ENCODE assay signal across 19 cellular contexts in genomic region chr22:23152238-23153114, GRCh38. TPM values are rescaled to one million over a fixed set of nuclear protein-coding genes. Genes with fewer than 3 reads are reported as not detected.
DNase-seq lines count a peak whose midpoint lies in the region; ATAC-seq and TF ChIP-seq lines count a peak whose summit lies in the region.
"Had no signal": no experiment of that assay in that cellular context is flagged by ENCODE, and none has a peak within 500 bp of the region (broad histone marks: within the 10 kb centered on the region; RNA-seq: fewer than 3 reads in every experiment).

No MANE protein-coding gene starts in this region.

- H3K27ac ChIP-seq in spleen, result peak overlapping the region in 7 of 8 donors; percentile 79 to 98 (median 86)
- H3K27ac ChIP-seq: SJCRH30 had no signal

- 54 to 71% (median 62%) methylated on average over 18 to 19 of the region's 19 CpGs for WGBS in spleen, 5 donors

- peak overlapping the region; percentile 89 for H3K27ac Mint-ChIP-seq in activated CD8-positive, alpha-beta T cell treated with anti-CD3 and anti-CD28 coated beads, Interleukin-2, amount 10 ng/mL, durations not matched to agents 7 days and 5 days
- H3K27ac Mint-ChIP-seq in activated CD8-positive, alpha-beta T cell treated with anti-CD3 and anti-CD28 coated beads for 36 hours, result no peak overlapping the region
- peak overlapping the region; percentile 77 for H3K27ac Mint-ChIP-seq in activated naive CD8-positive, alpha-beta T cell treated with anti-CD3 and anti-CD28 coated beads, Interleukin-2, amount 10 ng/mL, durations not matched to agents 7 days and 5 days
- no peak overlapping the region for H3K27ac Mint-ChIP-seq in activated naive CD4-positive, alpha-beta T cell treated with anti-CD3 and anti-CD28 coated beads for 36 hours

- H3K36me3 Mint-ChIP-seq in activated CD8-positive, alpha-beta T cell treated with anti-CD3 and anti-CD28 coated beads, Interleukin-2, amount 10 ng/mL, durations not matched to agents 7 days and 5 days (ENCODE audit: low read depth), result no peaks in the 10 kb centered on the region
- H3K36me3 Mint-ChIP-seq in activated CD8-positive, alpha-beta T cell treated with anti-CD3 and anti-CD28 coated beads for 36 hours (ENCODE audit: low read depth), result no peaks in the 10 kb centered on the region
- no peaks in the 10 kb centered on the region for H3K36me3 Mint-ChIP-seq in activated naive CD8-positive, alpha-beta T cell treated with anti-CD3 and anti-CD28 coated beads, Interleukin-2, amount 10 ng/mL, durations not matched to agents 7 days and 5 days
- H3K36me3 Mint-ChIP-seq in activated naive CD4-positive, alpha-beta T cell treated with anti-CD3 and anti-CD28 coated beads for 36 hours (ENCODE audit: low read depth), result no peaks in the 10 kb centered on the region

- POLR2A ChIA-PET in activated CD8-positive, alpha-beta T cell treated with anti-CD3 and anti-CD28 coated beads, Interleukin-2, amount 10 ng/mL, durations not matched to agents 7 days and 5 days (lab: Charles Lee), result interaction anchor here (0.6 kb wide), 1 partner anchor 14 kb away, joined by 4 read pairs; no protein-coding TSS in a partner anchor
- POLR2A ChIA-PET in activated CD8-positive, alpha-beta T cell treated with anti-CD3 and anti-CD28 coated beads for 36 hours (lab: Charles Lee), result interaction anchor here (1.3 kb wide), 1 partner anchor 34 kb away, joined by 3 read pairs; no protein-coding TSS in a partner anchor
- POLR2A ChIA-PET in activated naive CD8-positive, alpha-beta T cell treated with anti-CD3 and anti-CD28 coated beads, Interleukin-2, amount 10 ng/mL, durations not matched to agents 7 days and 5 days (lab: Charles Lee), result interaction anchor here (0.8 to 1.8 kb wide), 3 partner anchors 8 to 11 kb away, joined by 4 to 6 read pairs (median 4); partner anchors contain the start of gene RSPH14

- intact Hi-C loops in activated CD8-positive, alpha-beta T cell treated with anti-CD3 and anti-CD28 coated beads for 36 hours (cut with micrococcal nuclease), result no loop called here
- intact Hi-C loops in spleen (cut with DNase I; ENCODE audit: low total_unique reads), result no loop called here
- intact Hi-C loops in activated naive CD4-positive, alpha-beta T cell treated with anti-CD3 and anti-CD28 coated beads for 36 hours (cut with micrococcal nuclease), result no loop called here

- H3K4me3 ChIP-seq in NB4 (ENCODE audit: low read depth, low read length) (no peak overlapping the region), spleen (peak overlapping the region in 4 of 8 donors; percentile 15 to 56 (median 26))
- H3K4me3 ChIP-seq: SJCRH30, skin epidermis had no signal

- H3K9me3 ChIP-seq in spleen, result no peaks in the 10 kb centered on the region
- H3K9me3 ChIP-seq: SJCRH30 had no signal

- peaks cover 0 to 67% (median 27%) of the 10 kb centered on the region in 6 donors for H3K4me1 ChIP-seq in spleen
- H3K4me1 ChIP-seq: SJCRH30 had no signal

- no peak for TF ChIP-seq CTCF in activated CD8-positive, alpha-beta T cell treated with anti-CD3 and anti-CD28 coated beads for 36 hours (IDR thresholded peaks at IDR 0.05)
- TF ChIP-seq CTCF in NB4 (IDR thresholded peaks at IDR 0.05; ENCODE audit: low read depth, low read length) (no peak), spleen (IDR thresholded peaks at IDR 0.05 in 8 of 11, conservative IDR thresholded peaks at IDR 0.05 in 3 of 11) (no peak)

- no peak for DNase-seq in activated CD8-positive, alpha-beta T cell treated with anti-CD3 and anti-CD28 coated beads, Interleukin-2, amount 10 ng/mL, durations not matched to agents 7 days and 5 days
- DNase-seq in activated CD8-positive, alpha-beta T cell treated with anti-CD3 and anti-CD28 coated beads for 36 hours, result no peak
- DNase-seq in NB4 (ENCODE audit: low read depth) (peak; percentile 37), spleen (peak; percentile 86)
- no peak for DNase-seq in activated naive CD8-positive, alpha-beta T cell treated with anti-CD3 and anti-CD28 coated beads, Interleukin-2, amount 10 ng/mL, durations not matched to agents 7 days and 5 days
- no peak for DNase-seq in activated naive CD4-positive, alpha-beta T cell treated with anti-CD3 and anti-CD28 coated beads for 36 hours
- DNase-seq: activated CD8-positive, alpha-beta memory T cell treated with anti-CD3 and anti-CD28 coated beads, Interleukin-2, amount 50 U/mL, for 48 hours; amniotic stem cell; Calu3; hypothalamus; KBM-7; NCI-H2029 treated with DMSO at 0.1 percent for 48 hours; NCI-H748 treated with DMSO at 0.1 percent for 48 hours; occipital lobe; SJCRH30 had no signal

- H3K4me3 Mint-ChIP-seq in activated CD8-positive, alpha-beta T cell treated with anti-CD3 and anti-CD28 coated beads, Interleukin-2, amount 10 ng/mL, durations not matched to agents 7 days and 5 days, result peak overlapping the region; percentile 22
- H3K4me3 Mint-ChIP-seq in activated CD8-positive, alpha-beta T cell treated with anti-CD3 and anti-CD28 coated beads for 36 hours, result no peak overlapping the region
- peak overlapping the region; percentile 30 for H3K4me3 Mint-ChIP-seq in activated naive CD8-positive, alpha-beta T cell treated with anti-CD3 and anti-CD28 coated beads, Interleukin-2, amount 10 ng/mL, durations not matched to agents 7 days and 5 days
- no peak overlapping the region for H3K4me3 Mint-ChIP-seq in activated naive CD4-positive, alpha-beta T cell treated with anti-CD3 and anti-CD28 coated beads for 36 hours

- no peaks in the 10 kb centered on the region for H3K27me3 ChIP-seq in spleen (replicated peaks in 1 of 7)

- H3K27me3 Mint-ChIP-seq in activated CD8-positive, alpha-beta T cell treated with anti-CD3 and anti-CD28 coated beads, Interleukin-2, amount 10 ng/mL, durations not matched to agents 7 days and 5 days (ENCODE audit: low read depth), result peaks cover 2% of the 10 kb centered on the region
- no peaks in the 10 kb centered on the region for H3K27me3 Mint-ChIP-seq in activated CD8-positive, alpha-beta T cell treated with anti-CD3 and anti-CD28 coated beads for 36 hours
- H3K27me3 Mint-ChIP-seq in activated naive CD8-positive, alpha-beta T cell treated with anti-CD3 and anti-CD28 coated beads, Interleukin-2, amount 10 ng/mL, durations not matched to agents 7 days and 5 days, result no peaks in the 10 kb centered on the region
- no peaks in the 10 kb centered on the region for H3K27me3 Mint-ChIP-seq in activated naive CD4-positive, alpha-beta T cell treated with anti-CD3 and anti-CD28 coated beads for 36 hours (ENCODE audit: low read depth)

- CTCF ChIA-PET in activated CD8-positive, alpha-beta T cell treated with anti-CD3 and anti-CD28 coated beads, Interleukin-2, amount 10 ng/mL, durations not matched to agents 7 days and 5 days (lab: Charles Lee), result interaction anchor here (0.9 to 1.5 kb wide), 3 partner anchors 14 to 138 kb away, joined by 3 to 4 read pairs (median 3); no protein-coding TSS in a partner anchor
- CTCF ChIA-PET in activated CD8-positive, alpha-beta T cell treated with anti-CD3 and anti-CD28 coated beads for 36 hours (lab: Charles Lee), result interaction anchor here (0.6 to 0.9 kb wide), 2 partner anchors 129 to 138 kb away, joined by 3 read pairs; no protein-coding TSS in a partner anchor
- CTCF ChIA-PET in activated naive CD4-positive, alpha-beta T cell treated with anti-CD3 and anti-CD28 coated beads for 36 hours (lab: Charles Lee), result interaction anchor here (2.3 kb wide), 1 partner anchor 138 kb away, joined by 9 read pairs; no protein-coding TSS in a partner anchor

- no peaks in the 10 kb centered on the region for H3K9me3 Mint-ChIP-seq in activated CD8-positive, alpha-beta T cell treated with anti-CD3 and anti-CD28 coated beads, Interleukin-2, amount 10 ng/mL, durations not matched to agents 7 days and 5 days (ENCODE audit: insufficient read depth)
- H3K9me3 Mint-ChIP-seq in activated CD8-positive, alpha-beta T cell treated with anti-CD3 and anti-CD28 coated beads for 36 hours, result no peaks in the 10 kb centered on the region
- H3K9me3 Mint-ChIP-seq in activated naive CD8-positive, alpha-beta T cell treated with anti-CD3 and anti-CD28 coated beads, Interleukin-2, amount 10 ng/mL, durations not matched to agents 7 days and 5 days, result no peaks in the 10 kb centered on the region
- H3K9me3 Mint-ChIP-seq in activated naive CD4-positive, alpha-beta T cell treated with anti-CD3 and anti-CD28 coated beads for 36 hours, result no peaks in the 10 kb centered on the region

- ATAC-seq in activated CD8-positive, alpha-beta T cell treated with anti-CD3 and anti-CD28 coated beads, Interleukin-2, amount 10 ng/mL, durations not matched to agents 7 days and 5 days, result no peak
- ATAC-seq in activated CD8-positive, alpha-beta T cell treated with anti-CD3 and anti-CD28 coated beads for 36 hours, result no peak
- ATAC-seq in activated naive CD8-positive, alpha-beta T cell treated with anti-CD3 and anti-CD28 coated beads, Interleukin-2, amount 10 ng/mL, durations not matched to agents 7 days and 5 days (ENCODE audit: low read depth), result peak; percentile 38
- ATAC-seq in GM21723 (IDR thresholded peaks at IDR 0.05; ENCODE audit: unreplicated experiment) (no peak), HG02884 (IDR thresholded peaks at IDR 0.05; ENCODE audit: unreplicated experiment) (no peak)

- TF ChIP-seq POLR2A in NB4 (IDR thresholded peaks at IDR 0.05; ENCODE audit: extremely low read depth, insufficient read length) (no peak), spleen (IDR thresholded peaks at IDR 0.05) (no peak)

- H3K4me1 Mint-ChIP-seq in activated CD8-positive, alpha-beta T cell treated with anti-CD3 and anti-CD28 coated beads, Interleukin-2, amount 10 ng/mL, durations not matched to agents 7 days and 5 days (ENCODE audit: low read depth), result peaks cover 22% of the 10 kb centered on the region
- H3K4me1 Mint-ChIP-seq in activated CD8-positive, alpha-beta T cell treated with anti-CD3 and anti-CD28 coated beads for 36 hours (ENCODE audit: low read depth), result peaks cover 8% of the 10 kb centered on the region
- peaks cover 16% of the 10 kb centered on the region for H3K4me1 Mint-ChIP-seq in activated naive CD8-positive, alpha-beta T cell treated with anti-CD3 and anti-CD28 coated beads, Interleukin-2, amount 10 ng/mL, durations not matched to agents 7 days and 5 days
- H3K4me1 Mint-ChIP-seq in activated naive CD4-positive, alpha-beta T cell treated with anti-CD3 and anti-CD28 coated beads for 36 hours (ENCODE audit: low read depth), result peaks cover 9% of the 10 kb centered on the region

- peaks cover 0 to 7% (median 0%) of the 10 kb centered on the region in 6 donors for H3K36me3 ChIP-seq in spleen
- H3K36me3 ChIP-seq: SJCRH30 had no signal

RNA-seq across cellular contexts. Expression of gene RAB36, which starts 7.2 kb away (rescaled TPM):
- 1 to 10 TPM in 1 of 2 experiments, under 1 TPM in 1; 0.79 to 1.0 TPM for total RNA-seq in activated CD8-positive, alpha-beta T cell treated with anti-CD3 and anti-CD28 coated beads, Interleukin-2, amount 10 ng/mL, durations not matched to agents 7 days and 5 days
- total RNA-seq in activated CD8-positive, alpha-beta T cell treated with anti-CD3 and anti-CD28 coated beads for 36 hours, result under 1 TPM; 0.20 to 0.22 TPM
- 1 to 10 TPM in 1 of 2 experiments, under 1 TPM in 1; 0.68 to 1.3 TPM for total RNA-seq in activated naive CD8-positive, alpha-beta T cell treated with anti-CD3 and anti-CD28 coated beads, Interleukin-2, amount 10 ng/mL, durations not matched to agents 7 days and 5 days
- 1 to 10 TPM; 1.6 to 3.7 (median 2.7) TPM for total RNA-seq in spleen
- polyA plus RNA-seq in spleen, result 1 to 10 TPM; 1.0 to 1.3 (median 1.2) TPM
- total RNA-seq in activated naive CD4-positive, alpha-beta T cell treated with anti-CD3 and anti-CD28 coated beads for 36 hours, result not detected
- total RNA-seq: SJCRH30 had no signal

RNA-seq across cellular contexts. Expression of gene RSPH14, which starts 10.7 kb away (rescaled TPM):
- total RNA-seq in activated CD8-positive, alpha-beta T cell treated with anti-CD3 and anti-CD28 coated beads, Interleukin-2, amount 10 ng/mL, durations not matched to agents 7 days and 5 days, result under 1 TPM; 0.21 to 0.31 TPM
- not detected for total RNA-seq in activated CD8-positive, alpha-beta T cell treated with anti-CD3 and anti-CD28 coated beads for 36 hours
- total RNA-seq in activated naive CD8-positive, alpha-beta T cell treated with anti-CD3 and anti-CD28 coated beads, Interleukin-2, amount 10 ng/mL, durations not matched to agents 7 days and 5 days, result under 1 TPM; 0.50 to 0.94 TPM
- total RNA-seq in spleen, result under 1 TPM in 2 of 7 donors, not detected in 5; 0.52 to 0.77 TPM
- under 1 TPM in 2 of 3 donors, not detected in 1; 0.11 to 0.38 TPM for polyA plus RNA-seq in spleen
- under 1 TPM; 0.33 to 0.35 TPM for total RNA-seq in activated naive CD4-positive, alpha-beta T cell treated with anti-CD3 and anti-CD28 coated beads for 36 hours
- total RNA-seq: A172, Calu3, SJCRH30 had no signal

RNA-seq across cellular contexts. Expression of gene BCR, which starts 27.8 kb away (rescaled TPM):
- 10 to 100 TPM; 31.1 to 31.9 TPM for total RNA-seq in activated CD8-positive, alpha-beta T cell treated with anti-CD3 and anti-CD28 coated beads, Interleukin-2, amount 10 ng/mL, durations not matched to agents 7 days and 5 days
- total RNA-seq in activated CD8-positive, alpha-beta T cell treated with anti-CD3 and anti-CD28 coated beads for 36 hours, result 10 to 100 TPM; 30.4 to 32.0 TPM
- 10 to 100 TPM; 36.2 to 39.2 TPM for total RNA-seq in activated naive CD8-positive, alpha-beta T cell treated with anti-CD3 and anti-CD28 coated beads, Interleukin-2, amount 10 ng/mL, durations not matched to agents 7 days and 5 days
- total RNA-seq in spleen, result 10 to 100 TPM; 39.3 to 64.8 (median 56.3) TPM
- polyA plus RNA-seq in spleen, result 10 to 100 TPM; 15.2 to 21.9 (median 15.8) TPM
- 10 to 100 TPM; 62.3 to 63.3 TPM for total RNA-seq in activated naive CD4-positive, alpha-beta T cell treated with anti-CD3 and anti-CD28 coated beads for 36 hours

Comparison
In these comparisons a context has a peak if more than half of its experiments do, and no peak if none do; other contexts are left out.
1. H3K27ac Mint-ChIP-seq: peak in activated CD8-positive, alpha-beta T cell treated with anti-CD3 and anti-CD28 coated beads, Interleukin-2, amount 10 ng/mL, durations not matched to agents 7 days and 5 days (single experiment) and activated naive CD8-positive, alpha-beta T cell treated with anti-CD3 and anti-CD28 coated beads, Interleukin-2, amount 10 ng/mL, durations not matched to agents 7 days and 5 days (single experiment); none in activated CD8-positive, alpha-beta T cell treated with anti-CD3 and anti-CD28 coated beads for 36 hours (single experiment) and activated naive CD4-positive, alpha-beta T cell treated with anti-CD3 and anti-CD28 coated beads for 36 hours (single experiment).
2. H3K4me3 Mint-ChIP-seq: peak in activated CD8-positive, alpha-beta T cell treated with anti-CD3 and anti-CD28 coated beads, Interleukin-2, amount 10 ng/mL, durations not matched to agents 7 days and 5 days (single experiment) and activated naive CD8-positive, alpha-beta T cell treated with anti-CD3 and anti-CD28 coated beads, Interleukin-2, amount 10 ng/mL, durations not matched to agents 7 days and 5 days (single experiment); none in activated CD8-positive, alpha-beta T cell treated with anti-CD3 and anti-CD28 coated beads for 36 hours (single experiment) and activated naive CD4-positive, alpha-beta T cell treated with anti-CD3 and anti-CD28 coated beads for 36 hours (single experiment).
3. DNase-seq: peak in NB4 (single experiment) and spleen (single experiment); none in activated CD8-positive, alpha-beta T cell treated with anti-CD3 and anti-CD28 coated beads, Interleukin-2, amount 10 ng/mL, durations not matched to agents 7 days and 5 days (single experiment), activated CD8-positive, alpha-beta T cell treated with anti-CD3 and anti-CD28 coated beads for 36 hours (single experiment), activated naive CD8-positive, alpha-beta T cell treated with anti-CD3 and anti-CD28 coated beads, Interleukin-2, amount 10 ng/mL, durations not matched to agents 7 days and 5 days (single experiment) and activated naive CD4-positive, alpha-beta T cell treated with anti-CD3 and anti-CD28 coated beads for 36 hours (single experiment).